In the genomic region with DNA sequence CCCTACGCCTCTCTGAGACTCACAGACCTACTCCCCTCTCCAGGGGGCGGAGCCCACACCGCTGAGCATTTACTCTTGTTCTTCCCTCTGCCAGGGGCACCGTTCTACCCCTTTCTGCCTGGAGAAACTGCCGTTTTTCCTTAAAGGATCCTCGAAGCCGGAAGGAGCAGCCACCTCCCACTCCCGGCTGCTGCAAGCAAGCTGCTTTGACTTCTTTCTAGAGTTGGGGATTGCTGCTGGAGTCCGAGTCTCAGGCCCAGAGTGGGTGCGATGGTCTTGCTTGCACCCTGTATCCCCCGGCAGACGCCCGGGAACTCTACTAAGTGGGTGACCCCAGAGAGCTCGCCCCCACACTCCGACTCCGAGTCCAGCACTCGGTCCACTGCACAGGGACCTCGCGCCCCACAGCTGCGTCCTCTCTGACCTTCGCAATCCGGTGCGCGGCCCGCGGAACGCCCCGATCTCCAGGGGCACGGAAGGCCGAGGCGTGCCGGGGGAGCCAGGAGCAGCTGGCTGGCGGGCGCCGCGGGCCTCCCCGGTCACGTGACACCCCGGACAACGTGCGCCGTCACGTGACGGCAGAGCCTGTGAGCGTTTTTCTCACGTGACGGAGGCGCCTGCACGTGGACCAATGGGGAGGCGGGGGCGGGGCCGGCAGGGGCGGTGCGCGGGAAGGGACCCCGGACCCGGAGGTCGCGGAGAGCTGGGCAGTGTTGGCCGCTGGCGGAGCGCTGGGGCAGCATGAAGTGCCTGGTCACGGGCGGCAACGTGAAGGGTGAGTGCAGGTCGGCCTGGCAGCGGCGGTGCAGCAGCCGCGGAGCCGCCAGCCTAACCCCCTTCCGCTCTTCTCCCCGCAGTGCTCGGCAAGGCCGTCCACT, we compare ENCODE assay signal across 7 cellular contexts. TPM values are rescaled to one million over a fixed set of nuclear protein-coding genes. Genes with fewer than 3 reads are reported as not detected.
DNase-seq lines count a peak whose midpoint lies in the region; ATAC-seq and TF ChIP-seq lines count a peak whose summit lies in the region.

A gene (plus strand): TSS at position 683 of the 878 bp plus-strand sequence. CDS start 59 bp downstream, at position 742.

- peak within 1 kb of the TSS; percentile 96 for H3K27ac ChIP-seq in VCaP
- peak within 1 kb of the TSS; percentile 16 to 95 (median 84) for H3K27ac ChIP-seq in skin epidermis

- TSS peak; percentile 60 for BruUV-seq in MCF 10A (replicated peaks; lab: Mats Ljungman, UMichigan)

- peaks cover 17% of the 10 kb centered on the region for H3K4me1 Mint-ChIP-seq in MCF 10A (ENCODE audit: insufficient read depth, unreplicated experiment)

- POLR2A ChIA-PET in MCF 10A (lab: Yijun Ruan, JAX) = interaction anchor here (0.6 to 3.0 kb wide), 31 partner anchors 10 to 272 kb away, joined by 3 to 61 read pairs (median 4); a partner anchor contains a TSS

- TF ChIP-seq CTCF in VCaP (conservative IDR thresholded peaks at IDR 0.05) (no peak), MCF 10A (IDR thresholded peaks at IDR 0.05; ENCODE audit: unreplicated experiment) (no peak)

- peak within 1 kb of the TSS; percentile 60 to 81 (median 74) for H3K4me3 ChIP-seq in skin epidermis

- H3K9me3 Mint-ChIP-seq in MCF 10A (ENCODE audit: unreplicated experiment) = no peaks in the 10 kb centered on the region

- peak; percentile 84 for DNase-seq in NCI-H2196 treated with DMSO at 0.1 percent for 48 hours (lab: John Stamatoyannopoulos, UW; ENCODE audit: unreplicated experiment)
- DNase-seq in MCF 10A (ENCODE audit: unreplicated experiment) = peak; percentile 92
- DNase-seq in iPS-NIHi11 (ENCODE audit: low spot score) = peak; percentile 99

- peaks cover 30% of the 10 kb centered on the region for H3K36me3 Mint-ChIP-seq in MCF 10A (ENCODE audit: insufficient read depth, unreplicated experiment)

- H3K27ac Mint-ChIP-seq in MCF 10A (ENCODE audit: low read depth, unreplicated experiment) = peak within 1 kb of the TSS; percentile 76

- ATAC-seq in GM18511 (IDR thresholded peaks at IDR 0.05; ENCODE audit: unreplicated experiment) = peak; percentile 78
- peak; percentile 59 for ATAC-seq in HG03066 (IDR thresholded peaks at IDR 0.05; ENCODE audit: low read depth, unreplicated experiment)

- CTCF ChIA-PET in MCF 10A (lab: Yijun Ruan, JAX) = interaction anchor here (0.6 to 3.1 kb wide), 9 partner anchors 9 to 449 kb away, joined by 3 to 15 read pairs (median 6); a partner anchor contains a TSS

- intact Hi-C loops in MCF 10A (cut with micrococcal nuclease) = no loop called here

- peak within 1 kb of the TSS; percentile 85 for H3K4me3 Mint-ChIP-seq in MCF 10A (ENCODE audit: unreplicated experiment)

- no peaks in the 10 kb centered on the region for H3K27me3 Mint-ChIP-seq in MCF 10A (ENCODE audit: insufficient read depth, unreplicated experiment)

RNA-seq across cellular contexts. Expression of the gene that starts here (rescaled TPM):
- total RNA-seq in MCF 10A (2022) = 9.9 and 18.3 TPM in 2 replicates

Comparison
In these comparisons a context has a peak if more than half of its experiments do, and no peak if none do; other contexts are left out.
1. Peak in every context shown above with its lines: DNase-seq, ATAC-seq, H3K4me3 ChIP-seq and H3K27ac ChIP-seq.